ENCODE assay signal across 8 cellular contexts in genomic region chr2:181780159-181781081, GRCh38.
DNase-seq lines count a peak whose midpoint lies in the region; ATAC-seq, FAIRE-seq and TF ChIP-seq lines count a peak whose summit lies in the region.

No MANE protein-coding gene starts in this region.

- FAIRE-seq in GM12891 (lab: Jason Lieb, UNC) (no peak), urothelium cell line (lab: Jason Lieb, UNC) (no peak)

- DNase-seq in COLO829 (ENCODE audit: low spot score) (peak; percentile 76), epidermal melanocyte (ENCODE audit: insufficient read length, low spot score) (peak; percentile 58), GM12891 (ENCODE audit: insufficient read length, low spot score) (no peak), urothelium cell line (ENCODE audit: low spot score) (no peak), DMS114 treated with DMSO at 0.1 percent for 48 hours (lab: John Stamatoyannopoulos, UW; ENCODE audit: unreplicated experiment) (no peak)

- ATAC-seq in GM21381 (IDR thresholded peaks at IDR 0.05; ENCODE audit: unreplicated experiment) (peak; percentile 82), HG03575 (IDR thresholded peaks at IDR 0.05; ENCODE audit: extremely low read depth, insufficient number of reproducible peaks, low FRiP score, unreplicated experiment) (peak; percentile 79), GM21360 (IDR thresholded peaks at IDR 0.05; ENCODE audit: unreplicated experiment) (no peak)

- TF ChIP-seq POLR2A in GM12891 (IDR thresholded peaks at IDR 0.05; ENCODE audit: low read depth, low read length), result no peak

TF ChIP-seq in GM12891, 5 proteins besides CTCF, POLR2A, EP300 and RAD21:
- no peak for TF ChIP-seq PAX5 (IDR thresholded peaks at IDR 0.05; ENCODE audit: insufficient read depth, low read length, severe bottlenecking)
- TF ChIP-seq POLR2AphosphoS5 (IDR thresholded peaks at IDR 0.05; ENCODE audit: low read depth, low read length), result no peak
- TF ChIP-seq POU2F2 (IDR thresholded peaks at IDR 0.05; ENCODE audit: low read depth, low read length), result no peak
- no peak; the same call in 1 of the 2 replicates for TF ChIP-seq SPI1 (IDR thresholded peaks at IDR 0.05; ENCODE audit: low read depth, low read length)
- no peak for TF ChIP-seq TAF1 (IDR thresholded peaks at IDR 0.05; ENCODE audit: low read depth, low read length)

Comparison
In these comparisons a context has a peak if more than half of its experiments do, and no peak if none do; other contexts are left out.
1. DNase-seq: peak in COLO829 (single experiment) and epidermal melanocyte (single experiment); none in GM12891 (single experiment), urothelium cell line (single experiment) and DMS114 treated with DMSO at 0.1 percent for 48 hours (single experiment).